In genomic region chrX:155880586-155881157, GRCh38 we compare ENCODE assay signal across 8 cellular contexts. TPM values are rescaled to one million over a fixed set of nuclear protein-coding genes. Genes with fewer than 3 reads are reported as not detected.
DNase-seq lines count a peak whose midpoint lies in the region; ATAC-seq and TF ChIP-seq lines count a peak whose summit lies in the region.

No MANE protein-coding gene starts in this region.

- no CpG with 5 or more reads among the region's 13 CpGs for WGBS in H9 (ENCODE audit: extremely low coverage, insufficient read length, low lambda C conversion rate)
- WGBS in heart right ventricle, 2 donors: 27 to 36% methylated on average over 13 of the region's 13 CpGs

- no peak overlapping the region for H2BK20ac ChIP-seq in H9 (ENCODE audit: low read depth, low read length, poor library complexity, severe bottlenecking)

- peaks cover 0 to 33% (median 8%) of the 10 kb centered on the region in 10 experiments; a peak in 10 of 20 replicates for H3K4me1 ChIP-seq in BLaER1 treated with 17β-estradiol and CSF1 and Interleukin-3, amounts not matched to agents 10 nM and 100 nM
- H3K4me1 ChIP-seq in H9 (ENCODE audit: insufficient read depth, low read length): no peaks in the 10 kb centered on the region
- H3K4me1 ChIP-seq in heart right ventricle: peaks cover 0 to 10% (median 5%) of the 10 kb centered on the region in 9 donors

- peak overlapping the region; percentile 90 to 94 for H3K4me3 Mint-ChIP-seq in H9

- H3K18ac ChIP-seq in H9 (ENCODE audit: insufficient read length, low read depth, low read length): no peak overlapping the region

- H3K23me2 ChIP-seq in H9 (ENCODE audit: insufficient read length, low read depth, low read length, poor library complexity, severe bottlenecking): peaks cover 3% of the 10 kb centered on the region

- peaks cover 0 to 21% (median 0%) of the 10 kb centered on the region in 11 experiments; a peak in 6 of 22 replicates for H4K20me1 ChIP-seq in BLaER1 treated with 17β-estradiol and CSF1 and Interleukin-3, amounts not matched to agents 10 nM and 100 nM
- no peaks in the 10 kb centered on the region for H4K20me1 ChIP-seq in H9 (ENCODE audit: control insufficient read depth, insufficient read depth, insufficient read length)

- no peak overlapping the region for H3K4ac ChIP-seq in H9 (ENCODE audit: low read depth, low read length)

- H3K36me3 Mint-ChIP-seq in H9 (ENCODE audit: insufficient read depth in 1 of 3, low read depth in 3 of 3): no peaks in the 10 kb centered on the region; a peak in 1 of 7 replicates

- peak overlapping the region; percentile 39 to 65 (median 48); a peak in 21 of 22 replicates for H3K4me2 ChIP-seq in BLaER1 treated with 17β-estradiol and CSF1 and Interleukin-3, amounts not matched to agents 10 nM and 100 nM
- peak overlapping the region; percentile 82 for H3K4me2 ChIP-seq in H9 (ENCODE audit: insufficient read depth, insufficient read length, low read length)

- no peak overlapping the region for H2BK15ac ChIP-seq in H9 (ENCODE audit: low read depth, low read length)

- no peak overlapping the region for H4K91ac ChIP-seq in H9 (ENCODE audit: insufficient read length, low read depth, low read length)

- H3K4me3 ChIP-seq in BLaER1 treated with 17β-estradiol and CSF1 and Interleukin-3, amounts not matched to agents 10 nM and 100 nM: peak overlapping the region; percentile 68 to 83 (median 74)
- H3K4me3 ChIP-seq in WERI-Rb-1 (ENCODE audit: low read depth, low read length): peak overlapping the region; percentile 62
- peak overlapping the region in 9 of 10 donors; percentile 51 to 90 (median 72) for H3K4me3 ChIP-seq in heart right ventricle
- H3K4me3 ChIP-seq in skeletal muscle cell (ENCODE audit: low read depth, low read length): peak overlapping the region; percentile 73

- no peak overlapping the region for H4K8ac ChIP-seq in H9 (replicated peaks; ENCODE audit: insufficient read length, low read depth, low read length)

- no peak overlapping the region for H3K14ac ChIP-seq in H9 (ENCODE audit: insufficient read depth, low read length)

- H2AK5ac ChIP-seq in H9 (ENCODE audit: insufficient read length, low read length): no peak overlapping the region

- DNase-seq in H9 (no peak), WERI-Rb-1 (no peak), heart right ventricle (no peak), skeletal muscle cell (ENCODE audit: low read depth) (no peak), anterior cingulate cortex (lab: John Stamatoyannopoulos, UW) (no peak)
- no peak for DNase-seq in activated CD4-positive, alpha-beta T cell treated with anti-CD3 and anti-CD28 coated beads, Interleukin-2, amount 50 U/mL, for 1 hour

- no peak overlapping the region for H3T11ph ChIP-seq in H9 (ENCODE audit: low read length)

- no peak overlapping the region for H2AFZ ChIP-seq in H9 (ENCODE audit: low read length)

- peaks cover 0 to 9% (median 0%) of the 10 kb centered on the region in 11 experiments; a peak in 5 of 22 replicates for H3K27me3 ChIP-seq in BLaER1 treated with 17β-estradiol and CSF1 and Interleukin-3, amounts not matched to agents 10 nM and 100 nM
- H3K27me3 ChIP-seq in H9 (ENCODE audit: insufficient read depth, low read length) (no peaks in the 10 kb centered on the region), WERI-Rb-1 (ENCODE audit: insufficient read depth, low read depth, severe bottlenecking) (peaks cover 25% of the 10 kb centered on the region), heart right ventricle (peaks cover 0 to 3% (median 0%) of the 10 kb centered on the region in 7 donors)

- TF ChIP-seq CTCF in H9 (conservative IDR thresholded peaks at IDR 0.05) (no peak), WERI-Rb-1 (IDR thresholded peaks at IDR 0.05; ENCODE audit: low read depth, low read length) (no peak), heart right ventricle (IDR thresholded peaks at IDR 0.05) (no peak)

- H2BK120ac ChIP-seq in H9 (ENCODE audit: low read depth, low read length, poor library complexity, severe bottlenecking): no peak overlapping the region

- no peak overlapping the region for H3K23ac ChIP-seq in H9 (ENCODE audit: insufficient read length, low read depth, low read length)

- intact Hi-C loops in heart right ventricle (cut with DNase I): no loop called here

- H3K4me1 Mint-ChIP-seq in H9: peaks cover 0 to 3% of the 10 kb centered on the region in 2 experiments; a peak in 2 of 4 replicates

- peaks cover 0 to 7% (median 0%) of the 10 kb centered on the region in 11 experiments; a peak in 3 of 22 replicates for H3K36me3 ChIP-seq in BLaER1 treated with 17β-estradiol and CSF1 and Interleukin-3, amounts not matched to agents 10 nM and 100 nM
- no peaks in the 10 kb centered on the region; the same call in 1 of the 2 replicates for H3K36me3 ChIP-seq in WERI-Rb-1
- no peaks in the 10 kb centered on the region for H3K36me3 ChIP-seq in heart right ventricle

- H2BK5ac ChIP-seq in H9 (ENCODE audit: insufficient read length, low read length): no peak overlapping the region

- H3K27me3 Mint-ChIP-seq in H9 (ENCODE audit: low read depth): peaks cover 19% of the 10 kb centered on the region

- H3K79me2 ChIP-seq in H9 (ENCODE audit: insufficient read depth, low read length): no peaks in the 10 kb centered on the region

- H2BK12ac ChIP-seq in H9 (ENCODE audit: insufficient read length, low read depth, low read length): no peak overlapping the region

- peak overlapping the region in 10 of 11 experiments; percentile 79 to 87 (median 82); a peak in 21 of 22 replicates for H3K9ac ChIP-seq in BLaER1 treated with 17β-estradiol and CSF1 and Interleukin-3, amounts not matched to agents 10 nM and 100 nM
- no peak overlapping the region for H3K9ac ChIP-seq in H9 (ENCODE audit: extremely low read depth, insufficient read length, low read length)

- H3K9me3 Mint-ChIP-seq in H9: peaks cover 50 to 61% of the 10 kb centered on the region in 2 experiments

- H3K56ac ChIP-seq in H9 (ENCODE audit: insufficient read length, low read depth, low read length): no peak overlapping the region

- ATAC-seq in heart right ventricle (peak in 7 of 8 donors; percentile 14 to 61 (median 47)), HG03378 (IDR thresholded peaks at IDR 0.05; ENCODE audit: unreplicated experiment) (no peak)

- H4K5ac ChIP-seq in H9 (ENCODE audit: insufficient read length, low read depth, low read length): no peak overlapping the region

- peak overlapping the region in 1 of 3 experiments; percentile 46; a peak in 1 of 7 replicates for H3K27ac Mint-ChIP-seq in H9

- no peaks in the 10 kb centered on the region for H3K79me1 ChIP-seq in H9 (ENCODE audit: insufficient read depth, low read depth, low read length, poor library complexity, severe bottlenecking)

- H3K9me3 ChIP-seq in BLaER1 treated with 17β-estradiol and CSF1 and Interleukin-3, amounts not matched to agents 10 nM and 100 nM (replicated peaks in 1 of 11): no peaks in the 10 kb centered on the region
- H3K9me3 ChIP-seq in H9 (ENCODE audit: control insufficient read depth, low read depth, low read length): peaks cover 10% of the 10 kb centered on the region
- H3K9me3 ChIP-seq in WERI-Rb-1 (ENCODE audit: severe bottlenecking): no peaks in the 10 kb centered on the region
- H3K9me3 ChIP-seq in heart right ventricle: no peaks in the 10 kb centered on the region

- peak overlapping the region in 9 of 11 experiments; percentile 41 to 90 (median 82); a peak in 14 of 22 replicates for H3K27ac ChIP-seq in BLaER1 treated with 17β-estradiol and CSF1 and Interleukin-3, amounts not matched to agents 10 nM and 100 nM
- H3K27ac ChIP-seq in H9 (ENCODE audit: insufficient read length, low read depth, low read length) (no peak overlapping the region), WERI-Rb-1 (peak overlapping the region; percentile 39; the same call in 1 of the 2 replicates), heart right ventricle (peak overlapping the region in 8 of 10 donors; percentile 75 to 91 (median 83))

RNA-seq across cellular contexts. Expression of gene VAMP7, which starts 0.5 kb away (rescaled TPM):
- total RNA-seq in H9 (2021): 19.9 and 23.7 TPM in 2 replicates
- total RNA-seq in heart right ventricle: 10 to 100 TPM; 15.1 to 29.2 (median 21.1) TPM
- polyA plus RNA-seq in heart right ventricle: 10 to 100 TPM in 1 of 2 donors, 1 to 10 TPM in 1; 9.4 to 24.9 TPM
